In genomic region chr4:89518259-89518658, GRCh38 we compare ENCODE assay signal across 32 cellular contexts.
"Had no signal": no experiment of that assay in that cellular context is flagged by ENCODE, and none has a peak within 500 bp of the region (broad histone marks: within the 10 kb centered on the region; RNA-seq: fewer than 3 reads in every experiment).

No MANE protein-coding gene starts in this region.

- H3K27me3 ChIP-seq: adrenal gland, body of pancreas, brain microvascular endothelial cell, breast epithelium had no signal

- H3K4me3 ChIP-seq: adrenal gland, body of pancreas, breast epithelium had no signal

- H3K9me3 ChIP-seq: adrenal gland, body of pancreas, breast epithelium had no signal

- H3K36me3 ChIP-seq: adrenal gland, brain microvascular endothelial cell, breast epithelium had no signal

- H3K4me1 ChIP-seq: adrenal gland, body of pancreas, breast epithelium had no signal

- ATAC-seq: activated CD8-positive, alpha-beta T cell treated with anti-CD3 and anti-CD28 coated beads for 36 hours; activated naive CD4-positive, alpha-beta T cell treated with anti-CD3 and anti-CD28 coated beads, Interleukin-2, amount 50 U/mL, for 72 hours; activated T-cell treated with anti-CD3 and anti-CD28 coated beads, Interleukin-2, amount 50 U/mL, for 4 hours; activated T-cell treated with anti-CD3 and anti-CD28 coated beads, Interleukin-2, amount 50 U/mL, for 72 hours; activated T-helper 17 cell treated with anti-CD3 and anti-CD28 coated beads, Interleukin-2, amount 50 U/mL, for 72 hours; body of pancreas had no signal

- DNase-seq: activated B cell treated with CpG ODN at 0.5 μM for 24 hours; activated CD4-positive, alpha-beta memory T cell treated with anti-CD3 and anti-CD28 coated beads for 36 hours; activated CD4-positive, alpha-beta T cell treated with anti-CD3 and anti-CD28 coated beads for 4 hours; activated CD4-positive, alpha-beta T cell treated with anti-CD3 and anti-CD28 coated beads, Interleukin-2, amount 10 ng/mL, durations not matched to agents 24 days and 14 days; activated CD4-positive, alpha-beta T cell treated with anti-CD3 and anti-CD28 coated beads, Interleukin-2, amount 50 U/mL, for 1 hour; activated CD4-positive, alpha-beta T cell treated with anti-CD3 and anti-CD28 coated beads, Interleukin-2, amount 50 U/mL, for 4 hours; activated CD4-positive, CD25-positive, alpha-beta regulatory T cell treated with anti-CD3 and anti-CD28 coated beads, Interleukin-2, amount 50 U/mL, for 72 hours; activated CD8-positive, alpha-beta memory T cell treated with anti-CD3 and anti-CD28 coated beads, Interleukin-2, amount 50 U/mL, for 4 hours; activated CD8-positive, alpha-beta T cell treated with anti-CD3 and anti-CD28 coated beads for 36 hours; activated effector memory CD4-positive, alpha-beta T cell treated with anti-CD3 and anti-CD28 coated beads, Interleukin-2, amount 50 U/mL, for 16 hours; activated gamma-delta T cell treated with Interleukin-2 at 50 U/mL for 16 hours; activated naive CD4-positive, alpha-beta T cell; activated naive CD4-positive, alpha-beta T cell treated with anti-CD3 and anti-CD28 coated beads for 36 hours; activated naive CD4-positive, alpha-beta T cell treated with anti-CD3 and anti-CD28 coated beads, Interleukin-2, amount 50 U/mL, for 16 hours; activated naive CD8-positive, alpha-beta T cell treated with anti-CD3 and anti-CD28 coated beads for 36 hours; activated T-cell treated with anti-CD3 and anti-CD28 coated beads for 4 hours; activated T-cell treated with anti-CD3 and anti-CD28 coated beads, Interleukin-2, amount 50 U/mL, for 1 hour; activated T-cell treated with anti-CD3 and anti-CD28 coated beads, Interleukin-2, amount 50 U/mL, for 4 hours; activated T-cell treated with anti-CD3 and anti-CD28 coated beads, Interleukin-2, amount 50 U/mL, for 72 hours; adrenal gland; amniotic stem cell; aorta; body of pancreas; brain microvascular endothelial cell; central memory CD4-positive, alpha-beta T cell; T-helper 2 cell; T-helper 9 cell had no signal

- H3K27ac ChIP-seq: adrenal gland, body of pancreas, brain microvascular endothelial cell, breast epithelium had no signal

- FAIRE-seq: astrocyte, colon had no signal
